ENCODE assay signal across 24 cellular contexts in the genomic region with DNA sequence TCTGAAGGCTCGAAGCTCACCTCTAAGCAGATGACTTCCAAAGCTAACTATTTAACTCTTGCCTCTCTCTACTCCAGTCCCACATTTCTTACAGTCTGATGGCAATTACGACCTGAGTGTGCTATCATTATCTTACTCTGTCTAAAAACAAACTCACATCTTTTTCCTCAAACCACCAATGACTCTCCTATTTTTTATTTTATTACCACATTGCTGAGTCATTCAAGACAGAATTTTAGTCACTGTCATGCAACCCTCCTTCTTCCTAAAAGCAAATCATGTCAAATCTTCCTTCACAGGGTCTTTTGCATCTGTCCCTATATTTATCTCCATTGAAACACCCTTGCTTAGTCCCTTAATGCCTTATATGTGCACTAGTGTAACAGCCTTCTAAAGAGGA. TPM values are rescaled to one million over a fixed set of nuclear protein-coding genes. Genes with fewer than 3 reads are reported as not detected.
DNase-seq lines count a peak whose midpoint lies in the region; ATAC-seq, FAIRE-seq and TF ChIP-seq lines count a peak whose summit lies in the region.
"Had no signal": no experiment of that assay in that cellular context is flagged by ENCODE, and none has a peak within 500 bp of the region (broad histone marks: within the 10 kb centered on the region; RNA-seq: fewer than 3 reads in every experiment).

No MANE protein-coding gene starts in this region.

- no peaks in the 10 kb centered on the region for H3K9me3 ChIP-seq in trophoblast cell (ENCODE audit: insufficient read depth, low read depth, low read length)
- H3K9me3 ChIP-seq: MG63, neutrophil, psoas muscle, testis had no signal

- no peaks in the 10 kb centered on the region for H3K79me2 ChIP-seq in trophoblast cell (ENCODE audit: control insufficient read depth, insufficient read depth, low read length, poor library complexity)

- H3K18ac ChIP-seq in trophoblast cell (ENCODE audit: low read length), result no peak overlapping the region

- no peak overlapping the region for H3K14ac ChIP-seq in trophoblast cell (ENCODE audit: low read length)

- no peak overlapping the region for H4K12ac ChIP-seq in trophoblast cell (ENCODE audit: low read depth, low read length)

- no peak overlapping the region for H3K4ac ChIP-seq in trophoblast cell (ENCODE audit: low read depth, low read length)

- H3K36me3 ChIP-seq in bronchial epithelial cell (ENCODE audit: control insufficient read depth, insufficient read depth, low read length) (no peaks in the 10 kb centered on the region), trophoblast cell (ENCODE audit: control insufficient read depth in 1 of 2, insufficient read depth in 2 of 2, low read length in 2 of 2) (no peaks in the 10 kb centered on the region)
- H3K36me3 ChIP-seq: MG63, neutrophil had no signal

- H3K4me1 ChIP-seq in trophoblast cell (ENCODE audit: control insufficient read depth in 1 of 2, insufficient read depth in 2 of 2, low read length in 2 of 2), result no peaks in the 10 kb centered on the region
- H3K4me1 ChIP-seq: psoas muscle, testis had no signal

- no peak overlapping the region for H4K91ac ChIP-seq in trophoblast cell (ENCODE audit: low read depth, low read length)

- peak; percentile 34 for DNase-seq in NOMO-1 treated with DMSO at 0.1 percent for 48 hours (lab: John Stamatoyannopoulos, UW; ENCODE audit: unreplicated experiment)
- DNase-seq in NOMO-1 treated with dmso at 0.1 percent for 144 hours (lab: John Stamatoyannopoulos, UW; ENCODE audit: unreplicated experiment), result no peak
- DNase-seq in OCI-M1 (lab: John Stamatoyannopoulos, UW), result peak; percentile 65
- peak; percentile 18 for DNase-seq in bronchial epithelial cell (ENCODE audit: low read depth)
- no peak for DNase-seq in trophoblast cell
- no peak for DNase-seq in H54 (ENCODE audit: insufficient read length, low spot score)
- no peak for DNase-seq in activated CD4-positive, alpha-beta T cell treated with anti-CD3 and anti-CD28 coated beads, Interleukin-2, amount 50 U/mL, for 1 hour
- DNase-seq: activated CD4-positive, alpha-beta T cell treated with anti-CD3 and anti-CD28 coated beads, Interleukin-2, amount 50 U/mL, for 48 hours; activated gamma-delta T cell; DMS79; effector memory CD8-positive, alpha-beta T cell; kidney glomerular epithelial cell; MG63; NCI-H1694; NCI-H69; psoas muscle; stimulated activated naive B cell treated with anti-CD40 and anti-IgM and Interleukin-4, amounts not matched to agents 10 μg/mL and 1 μg/mL and 100 μg/mL, for 72 hours; T-helper 17 cell; testis had no signal

- H4K8ac ChIP-seq in trophoblast cell (ENCODE audit: low read depth, low read length), result no peak overlapping the region

- no peak for TF ChIP-seq CTCF in bronchial epithelial cell (IDR thresholded peaks at IDR 0.05; ENCODE audit: insufficient read depth, low read length, severe bottlenecking)

- no peak overlapping the region for H3K4me3 ChIP-seq in bronchial epithelial cell (ENCODE audit: low read depth, low read length)
- H3K4me3 ChIP-seq in trophoblast cell (ENCODE audit: low read depth, low read length), result no peak overlapping the region
- H3K4me3 ChIP-seq: MG63, psoas muscle, smooth muscle cell, testis had no signal

- no peak for FAIRE-seq in bronchial epithelial cell (lab: Jason Lieb, UNC)
- FAIRE-seq in H54 (lab: Jason Lieb, UNC), result no peak

- H2BK120ac ChIP-seq in trophoblast cell (ENCODE audit: insufficient read depth, low read length, poor library complexity), result no peak overlapping the region

- no peak overlapping the region for H3K9ac ChIP-seq in trophoblast cell (ENCODE audit: low read length)

- no peaks in the 10 kb centered on the region for H3K79me1 ChIP-seq in trophoblast cell (ENCODE audit: low read length)

- WGBS in trophoblast cell (ENCODE audit: extremely low coverage, insufficient coverage, insufficient read length), result no CpG with 5 or more reads among the region's 2 CpGs

- no peak overlapping the region for H2BK5ac ChIP-seq in trophoblast cell (ENCODE audit: low read depth, low read length, poor library complexity)

- H2BK12ac ChIP-seq in trophoblast cell (ENCODE audit: low read length), result no peak overlapping the region

- no peak for ATAC-seq in GM18517 (IDR thresholded peaks at IDR 0.05; ENCODE audit: unreplicated experiment)
- ATAC-seq: effector memory CD8-positive, alpha-beta T cell; psoas muscle; stimulated activated naive B cell treated with anti-CD40 and anti-IgM and Interleukin-4, amounts not matched to agents 10 μg/mL and 1 μg/mL and 100 μg/mL, for 72 hours; T-helper 17 cell had no signal

- H3K27ac ChIP-seq in trophoblast cell (ENCODE audit: low read depth, low read length), result no peak overlapping the region
- H3K27ac ChIP-seq: 22Rv1, neutrophil, psoas muscle, testis had no signal

- no peak for TF ChIP-seq POLR2A in H54 (IDR thresholded peaks at IDR 0.05; ENCODE audit: low read depth, low read length)

- no peak overlapping the region for H3K23ac ChIP-seq in trophoblast cell (ENCODE audit: low read length)

- H3K27me3 ChIP-seq in bronchial epithelial cell (ENCODE audit: control insufficient read depth, insufficient read depth, low read length) (no peaks in the 10 kb centered on the region), trophoblast cell (ENCODE audit: insufficient read depth, low read length) (no peaks in the 10 kb centered on the region)
- H3K27me3 ChIP-seq: neutrophil, testis had no signal

- no peak overlapping the region for H2AK5ac ChIP-seq in trophoblast cell (ENCODE audit: low read length)

- no peak overlapping the region for H2AFZ ChIP-seq in trophoblast cell (ENCODE audit: insufficient read depth, low read length, poor library complexity)

- H3K4me2 ChIP-seq in trophoblast cell (ENCODE audit: low read length), result no peak overlapping the region
- H3K4me2 ChIP-seq: smooth muscle cell had no signal

RNA-seq across cellular contexts. Expression of a gene that starts 34.6 kb away (rescaled TPM):
- 0.90 and 1.1 TPM in 2 replicates for total RNA-seq in bronchial epithelial cell
- polyA plus RNA-seq in trophoblast cell (2013), result 1.6 and 1.9 TPM in 2 replicates
- total RNA-seq: psoas muscle, SK-MEL-5 had no signal
- polyA plus RNA-seq: smooth muscle cell had no signal

RNA-seq across cellular contexts. Expression of a gene that starts 47.8 kb away (rescaled TPM):
- 3.4 and 8.4 TPM in 2 replicates for total RNA-seq in bronchial epithelial cell
- polyA plus RNA-seq in trophoblast cell (2013), result 5.1 and 6.5 TPM in 2 replicates

RNA-seq across cellular contexts. Expression of a gene that starts 47.9 kb away (rescaled TPM):
- 4.2 and 4.5 TPM in 2 replicates for total RNA-seq in bronchial epithelial cell
- polyA plus RNA-seq in trophoblast cell (2013), result 3.7 TPM in 2 replicates

Comparison
In these comparisons a context has a peak if more than half of its experiments do, and no peak if none do; other contexts are left out.
1. DNase-seq: peak in NOMO-1 treated with DMSO at 0.1 percent for 48 hours (single experiment), OCI-M1 (single experiment) and bronchial epithelial cell (single experiment); none in NOMO-1 treated with dmso at 0.1 percent for 144 hours (single experiment), trophoblast cell (0 of 2), H54 (single experiment) and activated CD4-positive, alpha-beta T cell treated with anti-CD3 and anti-CD28 coated beads, Interleukin-2, amount 50 U/mL, for 1 hour (single experiment).